In genomic region chr17:34980353-34980680, GRCh38 we compare ENCODE assay signal across 1 cellular context.
TF ChIP-seq lines count a peak whose summit lies in the region.

Gene LIG3 (plus strand): TSS chr17:34980512. CDS start chr17:34983006, 2,494 bp downstream.

TF ChIP-seq in HepG2, 621 proteins besides CTCF, POLR2A, EP300 and RAD21 (continued from another document and continues in another):
- TF ChIP-seq ATF7 (IDR thresholded peaks at IDR 0.05) (no peak), ATF7 (CRISPR knock-in tag; IDR thresholded peaks at IDR 0.05) (no peak), TIGD3 (CRISPR knock-in tag; IDR thresholded peaks at IDR 0.05; ENCODE audit: borderline replicate concordance) (no peak), RNF2 (conservative IDR thresholded peaks at IDR 0.05; ENCODE audit: low read depth) (peak; percentile 58; the same call in 1 of the 2 replicates), ZIK1 (CRISPR knock-in tag; IDR thresholded peaks at IDR 0.05; ENCODE audit: borderline replicate concordance, low read depth) (0 out of 2 replicates have a peak, but pooled peaks have one; percentile 54), PITX1 (CRISPR knock-in tag; IDR thresholded peaks at IDR 0.05) (peak; percentile 60; the same call in 1 of the 2 replicates), PRMT3 (CRISPR knock-in tag; IDR thresholded peaks at IDR 0.05; ENCODE audit: borderline replicate concordance, low read depth) (no peak), HNRNPUL1 (IDR thresholded peaks at IDR 0.05; ENCODE audit: low read depth, low read length) (no peak), CREM (IDR thresholded peaks at IDR 0.05) (no peak), CREM (CRISPR knock-in tag; IDR thresholded peaks at IDR 0.05) (no peak), ZNF720 (CRISPR knock-in tag; IDR thresholded peaks at IDR 0.05) (no peak), TCF12 (IDR thresholded peaks at IDR 0.05) (no peak), TCF12 (CRISPR knock-in tag; IDR thresholded peaks at IDR 0.05) (no peak), KMT2A (CRISPR knock-in tag; IDR thresholded peaks at IDR 0.05) (0 out of 2 replicates have a peak, but pooled peaks have one; percentile 25), MNT (IDR thresholded peaks at IDR 0.05) (peak; percentile 89), MEF2D (CRISPR knock-in tag; IDR thresholded peaks at IDR 0.05) (no peak), PHF20 (CRISPR knock-in tag; IDR thresholded peaks at IDR 0.05) (peak; percentile 51; the same call in 1 of the 2 replicates), ZNF737 (CRISPR knock-in tag; IDR thresholded peaks at IDR 0.05; ENCODE audit: borderline replicate concordance) (no peak), PHF8 (CRISPR knock-in tag; IDR thresholded peaks at IDR 0.05) (peak; percentile 82), GABPB1 (CRISPR knock-in tag; IDR thresholded peaks at IDR 0.05) (peak; percentile 54), MTA3 (CRISPR knock-in tag; IDR thresholded peaks at IDR 0.05) (no peak), ZSCAN21 (CRISPR knock-in tag; IDR thresholded peaks at IDR 0.05; ENCODE audit: borderline replicate concordance) (peak; percentile 63; the same call in 1 of the 2 replicates), ZNF574 (CRISPR knock-in tag; IDR thresholded peaks at IDR 0.05) (peak; percentile 72), ZNF740 (CRISPR knock-in tag; IDR thresholded peaks at IDR 0.05) (no peak), TRIM24 (CRISPR knock-in tag; IDR thresholded peaks at IDR 0.05) (no peak), IKZF4 (CRISPR knock-in tag; IDR thresholded peaks at IDR 0.05; ENCODE audit: borderline replicate concordance, low read depth, not compliant biosample characterization) (peak; percentile 56), MEIS2 (CRISPR knock-in tag; IDR thresholded peaks at IDR 0.05) (no peak), MATR3 (CRISPR knock-in tag; IDR thresholded peaks at IDR 0.05) (no peak), UBTF (CRISPR knock-in tag; IDR thresholded peaks at IDR 0.05) (peak; percentile 42; the same call in 1 of the 2 replicates), MXI1 (IDR thresholded peaks at IDR 0.05; ENCODE audit: borderline replicate concordance, low read depth, low read length) (peak; percentile 99), ERF (CRISPR knock-in tag; IDR thresholded peaks at IDR 0.05) (peak; percentile 69; the same call in 1 of the 2 replicates), ZNF354B (CRISPR knock-in tag; IDR thresholded peaks at IDR 0.05) (no peak), SIX4 (CRISPR knock-in tag; IDR thresholded peaks at IDR 0.05) (no peak), XBP1 (CRISPR knock-in tag; IDR thresholded peaks at IDR 0.05) (no peak), RFXANK (CRISPR knock-in tag; IDR thresholded peaks at IDR 0.05) (no peak), ZBTB39 (CRISPR knock-in tag; IDR thresholded peaks at IDR 0.05) (no peak), SUZ12 (IDR thresholded peaks at IDR 0.05; ENCODE audit: low read depth, low read length) (no peak), HOXA9 (CRISPR knock-in tag; IDR thresholded peaks at IDR 0.05; ENCODE audit: borderline replicate concordance) (0 out of 2 replicates have a peak, but pooled peaks have one; percentile 12), NRL (CRISPR knock-in tag; IDR thresholded peaks at IDR 0.05; ENCODE audit: borderline replicate concordance) (peak; percentile 7; the same call in 1 of the 2 replicates), SP5 (CRISPR knock-in tag; IDR thresholded peaks at IDR 0.05; ENCODE audit: borderline replicate concordance, low read depth) (peak; percentile 87), PRDM15 (CRISPR knock-in tag; IDR thresholded peaks at IDR 0.05) (no peak), SATB2 (CRISPR knock-in tag; IDR thresholded peaks at IDR 0.05) (no peak), KLF16 (CRISPR knock-in tag; IDR thresholded peaks at IDR 0.05) (peak in 1 of 2 experiments; percentile 77; a peak in 2 of 4 replicates), LBX2 (CRISPR knock-in tag; IDR thresholded peaks at IDR 0.05; ENCODE audit: borderline replicate concordance) (peak; percentile 52; the same call in 1 of the 2 replicates), ZNF546 (CRISPR knock-in tag; conservative IDR thresholded peaks at IDR 0.05) (peak; percentile 69; the same call in 1 of the 2 replicates), NR2F6 (IDR thresholded peaks at IDR 0.05) (no peak), NR2F6 (CRISPR knock-in tag; IDR thresholded peaks at IDR 0.05) (peak; percentile 27; the same call in 1 of the 2 replicates), PRDM10 (CRISPR knock-in tag; IDR thresholded peaks at IDR 0.05; ENCODE audit: low read depth) (no peak), KMT2B (CRISPR knock-in tag; IDR thresholded peaks at IDR 0.05) (peak; percentile 57; the same call in 1 of the 2 replicates), ZFP90 (CRISPR knock-in tag; IDR thresholded peaks at IDR 0.05; ENCODE audit: borderline replicate concordance) (no peak)
